7 cellular contexts compared by ENCODE assay signal in genomic region chr19:45477713-45478453, GRCh38. TPM values are rescaled to one million over a fixed set of nuclear protein-coding genes. Genes with fewer than 3 reads are reported as not detected.
A peak's percentile ranks its signal among the peaks of the same experiment; 100 is the strongest.
DNase-seq lines count a peak whose midpoint lies in the region; ATAC-seq and TF ChIP-seq lines count a peak whose summit lies in the region.

No MANE protein-coding gene starts in this region.

- H3K27ac Mint-ChIP-seq in activated naive CD8-positive, alpha-beta T cell treated with anti-CD3 and anti-CD28 coated beads, Interleukin-2, amount 50 U/mL, for 24 hours = peak overlapping the region; percentile 99

- H3K27me3 ChIP-seq in kidney epithelial cell (ENCODE audit: control insufficient read depth, insufficient read depth, low read length) (no peaks in the 10 kb centered on the region), subcutaneous abdominal adipose tissue (ENCODE audit: control insufficient read depth in 5 of 5, insufficient read depth in 4 of 5, low read length in 5 of 5) (peaks cover 0 to 4% (median 0%) of the 10 kb centered on the region in 5 donors)

- H3K4me1 ChIP-seq in subcutaneous abdominal adipose tissue (ENCODE audit: control insufficient read depth in 5 of 5, insufficient read depth in 5 of 5, low read length in 5 of 5) = peaks cover 1 to 14% (median 9%) of the 10 kb centered on the region in 5 donors

- no peaks in the 10 kb centered on the region for H3K36me3 ChIP-seq in kidney epithelial cell (ENCODE audit: control insufficient read depth, insufficient read depth, low read length)
- H3K36me3 ChIP-seq in subcutaneous abdominal adipose tissue (ENCODE audit: control insufficient read depth in 5 of 5, insufficient read depth in 5 of 5, low read length in 5 of 5) = peaks cover 0 to 5% (median 1%) of the 10 kb centered on the region in 5 donors

- H3K9ac ChIP-seq in subcutaneous abdominal adipose tissue (ENCODE audit: low read length in 5 of 5) = peak overlapping the region in 4 of 5 donors; percentile 67 to 98 (median 92)

- no peaks in the 10 kb centered on the region for H3K9me3 Mint-ChIP-seq in activated naive CD8-positive, alpha-beta T cell treated with anti-CD3 and anti-CD28 coated beads, Interleukin-2, amount 50 U/mL, for 24 hours

- H3K4me3 Mint-ChIP-seq in activated naive CD8-positive, alpha-beta T cell treated with anti-CD3 and anti-CD28 coated beads, Interleukin-2, amount 50 U/mL, for 24 hours = peak overlapping the region; percentile 66

- H3K36me3 Mint-ChIP-seq in activated naive CD8-positive, alpha-beta T cell treated with anti-CD3 and anti-CD28 coated beads, Interleukin-2, amount 50 U/mL, for 24 hours (ENCODE audit: low read depth) = peaks cover 9% of the 10 kb centered on the region

- DNase-seq in LNCaP clone FGC (ENCODE audit: low read depth) (no peak), kidney epithelial cell (ENCODE audit: low read depth) (no peak), SIG-M5 (lab: John Stamatoyannopoulos, UW) (no peak)
- no peak for DNase-seq in activated naive CD8-positive, alpha-beta T cell treated with anti-CD3 and anti-CD28 coated beads, Interleukin-2, amount 50 U/mL, for 24 hours

- peaks cover 30% of the 10 kb centered on the region for H3K4me1 Mint-ChIP-seq in activated naive CD8-positive, alpha-beta T cell treated with anti-CD3 and anti-CD28 coated beads, Interleukin-2, amount 50 U/mL, for 24 hours

- peaks cover 19% of the 10 kb centered on the region for H3K27me3 Mint-ChIP-seq in activated naive CD8-positive, alpha-beta T cell treated with anti-CD3 and anti-CD28 coated beads, Interleukin-2, amount 50 U/mL, for 24 hours

- TF ChIP-seq CTCF in LNCaP clone FGC (IDR thresholded peaks at IDR 0.05; ENCODE audit: control insufficient read depth, extremely low read depth, insufficient read depth) = no peak
- TF ChIP-seq CTCF in kidney epithelial cell (IDR thresholded peaks at IDR 0.05; ENCODE audit: insufficient read depth, low read length, poor library complexity, severe bottlenecking) = no peak

- peak overlapping the region; percentile 65 for H3K4me3 ChIP-seq in LNCaP clone FGC (ENCODE audit: low read depth, low read length)
- H3K4me3 ChIP-seq in kidney epithelial cell (ENCODE audit: low read depth, low read length) = peak overlapping the region; percentile 18
- peak overlapping the region; percentile 63 to 87 (median 68) for H3K4me3 ChIP-seq in subcutaneous abdominal adipose tissue (ENCODE audit: low read depth in 1 of 5, low read length in 5 of 5)

- peak; percentile 10 for ATAC-seq in GM18868 (IDR thresholded peaks at IDR 0.05; ENCODE audit: unreplicated experiment)
- peak; percentile 8 for ATAC-seq in activated naive CD8-positive, alpha-beta T cell treated with anti-CD3 and anti-CD28 coated beads, Interleukin-2, amount 50 U/mL, for 24 hours
- no peak for ATAC-seq in HG02571 (IDR thresholded peaks at IDR 0.05; ENCODE audit: unreplicated experiment)

- H3K27ac ChIP-seq in subcutaneous abdominal adipose tissue (ENCODE audit: low read depth, low read length) = peak overlapping the region; percentile 99

- H3K9me3 ChIP-seq in subcutaneous abdominal adipose tissue (ENCODE audit: control insufficient read depth in 5 of 5, low read length in 5 of 5) = no peaks in the 10 kb centered on the region

RNA-seq across cellular contexts. Expression of gene FOSB, which starts 10.1 kb away (rescaled TPM):
- total RNA-seq in kidney epithelial cell = 1.6 and 5.3 TPM in 2 replicates

RNA-seq across cellular contexts. Expression of gene RTN2, which starts 19.0 kb away (rescaled TPM):
- total RNA-seq in kidney epithelial cell = 13.4 and 18.5 TPM in 2 replicates

RNA-seq across cellular contexts. Expression of gene PPM1N, which starts 20.4 kb away (rescaled TPM):
- 0.48 TPM in 1 of 2 replicates, not detected in the other for total RNA-seq in kidney epithelial cell

RNA-seq across cellular contexts. Expression of gene VASP, which starts 29.4 kb away (rescaled TPM):
- 228 and 248 TPM in 2 replicates for total RNA-seq in kidney epithelial cell

RNA-seq across cellular contexts. Expression of gene ERCC1, which starts 54.2 kb away (rescaled TPM):
- total RNA-seq in kidney epithelial cell = 67.1 and 79.5 TPM in 2 replicates

Comparison
In these comparisons a context has a peak if more than half of its experiments do, and no peak if none do; other contexts are left out.
1. H3K4me3 ChIP-seq: peak in every context shown above with its lines; median percentile 68 in subcutaneous abdominal adipose tissue; 65 in LNCaP clone FGC; 18 in kidney epithelial cell.